ENCODE assay signal across 20 cellular contexts in genomic region chr2:39741871-39742270, GRCh38. TPM values are rescaled to one million over a fixed set of nuclear protein-coding genes. Genes with fewer than 3 reads are reported as not detected.
DNase-seq lines count a peak whose midpoint lies in the region; ATAC-seq, FAIRE-seq and TF ChIP-seq lines count a peak whose summit lies in the region.
"Had no signal": no experiment of that assay in that cellular context is flagged by ENCODE, and none has a peak within 500 bp of the region (broad histone marks: within the 10 kb centered on the region; RNA-seq: fewer than 3 reads in every experiment).

No MANE protein-coding gene starts in this region.

- dilution Hi-C loops in IMR-90 (cut with HindIII; ENCODE audit: low sequenced_read_pairs, unreplicated experiment) = no loop called here

- peaks cover 19% of the 10 kb centered on the region for H3K4me1 ChIP-seq in IMR-90 (ENCODE audit: control insufficient read depth, insufficient read depth, low read length)
- no peaks in the 10 kb centered on the region for H3K4me1 ChIP-seq in left lung

- in situ Hi-C loops in IMR-90 (cut with MboI; ENCODE audit: low sequenced_read_pairs) = no loop called here

- no peak overlapping the region for H4K5ac ChIP-seq in IMR-90 (ENCODE audit: low read depth, low read length)

- no peak overlapping the region for H3K4me2 ChIP-seq in IMR-90 (ENCODE audit: low read depth, low read length)

- no peak overlapping the region for H3K23ac ChIP-seq in IMR-90 (ENCODE audit: low read depth, low read length)

- CTCF ChIA-PET in IMR-90 (lab: Yijun Ruan, JAX) = no interaction called here

- no peak overlapping the region for H3K4me3 ChIP-seq in AG10803 (ENCODE audit: low read length)
- H3K4me3 ChIP-seq in IMR-90 (ENCODE audit: insufficient read depth, low read depth, low read length) = no peak overlapping the region
- no peak overlapping the region for H3K4me3 ChIP-seq in bronchial epithelial cell (ENCODE audit: low read depth, low read length)
- no peak overlapping the region for H3K4me3 ChIP-seq in left lung
- H3K4me3 ChIP-seq: SK-N-MC had no signal

- H2AFZ ChIP-seq in IMR-90 (replicated peaks; ENCODE audit: low read length, poor library complexity) = no peak overlapping the region

- TF ChIP-seq RAD21 in IMR-90 (IDR thresholded peaks at IDR 0.05; ENCODE audit: low read length) = no peak

- H3K79me1 ChIP-seq in IMR-90 (ENCODE audit: low read depth in 1 of 2, low read length in 2 of 2) = peaks cover 0 to 32% of the 10 kb centered on the region in 2 experiments; a peak in 2 of 4 replicates

- no peak overlapping the region for H2BK20ac ChIP-seq in IMR-90 (ENCODE audit: low read depth, low read length)

- no peak overlapping the region for H3K14ac ChIP-seq in IMR-90 (replicated peaks; ENCODE audit: low read depth, low read length)

- BruUV-seq in IMR-90 (replicated peaks; lab: Mats Ljungman, UMichigan) = no TSS peak

- H3K9me3 ChIP-seq in IMR-90 (ENCODE audit: control insufficient read depth, insufficient read depth, low read length) (no peaks in the 10 kb centered on the region), left lung (no peaks in the 10 kb centered on the region)

- ATAC-seq in IMR-90 (ENCODE audit: low read depth) (no peak), left lung (peak; percentile 86), HG03039 (IDR thresholded peaks at IDR 0.05; ENCODE audit: unreplicated experiment) (no peak), Right ventricle myocardium superior (ENCODE audit: poor library complexity) (no peak)

- H3K27ac ChIP-seq in IMR-90 (ENCODE audit: insufficient read depth, low read length) = no peak overlapping the region
- H3K27ac ChIP-seq in left lung = no peak overlapping the region
- H3K27ac ChIP-seq: SK-N-MC had no signal

- FAIRE-seq in bronchial epithelial cell (lab: Jason Lieb, UNC) = no peak
- FAIRE-seq: A204.1, RCC 7860 had no signal

- no peak for TF ChIP-seq POLR2A in IMR-90 (IDR thresholded peaks at IDR 0.05; ENCODE audit: low read depth, low read length)

- intact Hi-C loops in IMR-90 (cut with micrococcal nuclease) = no loop called here
- intact Hi-C loops in left lung (cut with DNase I) = no loop called here
- intact Hi-C loops in Right ventricle myocardium superior (cut with DNase I) = no loop called here

- H2AK9ac ChIP-seq in IMR-90 (replicated peaks; ENCODE audit: low read depth, low read length, poor library complexity) = no peak overlapping the region

- no peak overlapping the region for H2BK15ac ChIP-seq in IMR-90 (ENCODE audit: low read depth, low read length)

- H3K27me3 ChIP-seq in IMR-90 (ENCODE audit: control insufficient read depth, insufficient read depth, low read length) = no peaks in the 10 kb centered on the region
- no peaks in the 10 kb centered on the region for H3K27me3 ChIP-seq in bronchial epithelial cell (ENCODE audit: control insufficient read depth, insufficient read depth, low read length)
- H3K27me3 ChIP-seq in left lung = no peaks in the 10 kb centered on the region

- peaks cover 4% of the 10 kb centered on the region for H4K20me1 ChIP-seq in IMR-90 (ENCODE audit: insufficient read depth, low read length)

- no peak overlapping the region for H3K9ac ChIP-seq in IMR-90 (ENCODE audit: low read depth, low read length)

- no peak overlapping the region for H2BK120ac ChIP-seq in IMR-90 (ENCODE audit: low read depth, low read length)

- POLR2A ChIA-PET in IMR-90 (lab: Charles Lee; ENCODE audit: unreplicated experiment) = no interaction called here

- no peak overlapping the region for H3K56ac ChIP-seq in IMR-90 (ENCODE audit: extremely low read depth, insufficient read depth, low read length)

- H4K91ac ChIP-seq in IMR-90 (ENCODE audit: insufficient read depth, low read depth, low read length) = no peak overlapping the region

- no CpG with 5 or more reads among the region's 1 CpG for WGBS in IMR-90 (ENCODE audit: extremely low coverage in 2 of 2, insufficient read length in 1 of 2), 2 experiments

- no peak overlapping the region for H2BK5ac ChIP-seq in IMR-90 (ENCODE audit: low read depth, low read length, poor library complexity, severe bottlenecking)

- H3K36me3 ChIP-seq in IMR-90 (ENCODE audit: control insufficient read depth, insufficient read depth, low read length) = peaks cover 5% of the 10 kb centered on the region; the same call in 1 of the 2 replicates
- peaks cover 19% of the 10 kb centered on the region for H3K36me3 ChIP-seq in bronchial epithelial cell (ENCODE audit: control insufficient read depth, insufficient read depth, low read length)
- peaks cover 0 to 50% of the 10 kb centered on the region in 2 donors for H3K36me3 ChIP-seq in left lung

- H3K4ac ChIP-seq in IMR-90 (ENCODE audit: low read depth, low read length) = no peak overlapping the region

- no peak overlapping the region for H4K8ac ChIP-seq in IMR-90 (ENCODE audit: low read depth in 2 of 2, low read length in 2 of 2)

- DNase-seq in AG10803 (ENCODE audit: low read depth) = peak; percentile 31
- peak; percentile 21 for DNase-seq in IMR-90
- peak; percentile 74 for DNase-seq in bronchial epithelial cell (ENCODE audit: low read depth)
- DNase-seq in left lung = no peak
- no peak for DNase-seq in NCI-H2227 (lab: John Stamatoyannopoulos, UW; ENCODE audit: unreplicated experiment)
- no peak for DNase-seq in iPS-NIHi7 (ENCODE audit: extremely low spot score)
- no peak for DNase-seq in Right ventricle myocardium superior
- DNase-seq: Calu3; CD4-positive, alpha-beta memory T cell; DMS53; H9; NCI-H1436; NCI-H1930; NCI-H69; NK-92 treated with Interleukin-12 subunit alpha and Interleukin-12 subunit beta, amount 100 ng/mL, for 24 hours; SHP77 had no signal

- H3K9me1 ChIP-seq in IMR-90 (ENCODE audit: insufficient read depth, low read length) = peaks cover 18% of the 10 kb centered on the region

- TF ChIP-seq CTCF in AG10803 (conservative IDR thresholded peaks at IDR 0.05; ENCODE audit: low read length) (no peak), IMR-90 (conservative IDR thresholded peaks at IDR 0.05; ENCODE audit: low read depth, low read length) (no peak), bronchial epithelial cell (IDR thresholded peaks at IDR 0.05; ENCODE audit: insufficient read depth, low read length, severe bottlenecking) (no peak), left lung (IDR thresholded peaks at IDR 0.05) (no peak)

- H3K18ac ChIP-seq in IMR-90 (ENCODE audit: low read depth, low read length) = no peak overlapping the region

- H2AK5ac ChIP-seq in IMR-90 (ENCODE audit: low read depth, low read length) = no peak overlapping the region

TF ChIP-seq in IMR-90, 13 proteins besides CTCF, POLR2A, EP300 and RAD21:
- TF ChIP-seq ELK1 (IDR thresholded peaks at IDR 0.05; ENCODE audit: borderline replicate concordance, low read depth, low read length) = no peak
- no peak for TF ChIP-seq MXI1 (IDR thresholded peaks at IDR 0.05; ENCODE audit: borderline replicate concordance, low read depth, low read length)
- peak; percentile 67 for TF ChIP-seq CEBPB (IDR thresholded peaks at IDR 0.05; ENCODE audit: low read depth, low read length)
- TF ChIP-seq RCOR1 (IDR thresholded peaks at IDR 0.05; ENCODE audit: insufficient replicate concordance, low read length) = no peak
- no peak for TF ChIP-seq NFE2L2 (IDR thresholded peaks at IDR 0.05; ENCODE audit: low read depth, low read length)
- no peak for TF ChIP-seq BHLHE40 (IDR thresholded peaks at IDR 0.05; ENCODE audit: low read depth, low read length)
- no peak for TF ChIP-seq RFX5 (IDR thresholded peaks at IDR 0.05; ENCODE audit: low read depth, low read length)
- no peak for TF ChIP-seq SMC3 (IDR thresholded peaks at IDR 0.05; ENCODE audit: low read depth, low read length)

RNA-seq across cellular contexts. Expression of gene THUMPD2, which starts 37.2 kb away (rescaled TPM):
- 4.8 and 5.6 TPM in 2 replicates for total RNA-seq in IMR-90 (2012; rRNA removed)
- 5.2 and 7.0 TPM in 2 replicates for polyA plus RNA-seq in IMR-90 (2012; rRNA removed)
- polyA plus RNA-seq in IMR-90 (2012; cell fraction: cytosol; rRNA removed) = 1.1 and 1.5 TPM in 2 replicates
- 2.9 and 22.6 TPM in 2 replicates for polyA plus RNA-seq in IMR-90 (2012; cell fraction: nucleus; rRNA removed; ENCODE audit: low replicate concordance)
- 8.8 and 10.3 TPM in 2 replicates for total RNA-seq in bronchial epithelial cell
- total RNA-seq in left lung = 10 to 100 TPM in 1 of 2 donors, 1 to 10 TPM in 1; 9.6 to 10.5 TPM
- total RNA-seq in Right ventricle myocardium superior = 5.7 TPM

Comparison
In these comparisons a context has a peak if more than half of its experiments do, and no peak if none do; other contexts are left out.
1. DNase-seq: peak in AG10803 (single experiment), IMR-90 (single experiment) and bronchial epithelial cell (single experiment); none in left lung (0 of 2), NCI-H2227 (single experiment), iPS-NIHi7 (single experiment) and Right ventricle myocardium superior (single experiment).